12 cellular contexts compared by ENCODE assay signal in the genomic region with DNA sequence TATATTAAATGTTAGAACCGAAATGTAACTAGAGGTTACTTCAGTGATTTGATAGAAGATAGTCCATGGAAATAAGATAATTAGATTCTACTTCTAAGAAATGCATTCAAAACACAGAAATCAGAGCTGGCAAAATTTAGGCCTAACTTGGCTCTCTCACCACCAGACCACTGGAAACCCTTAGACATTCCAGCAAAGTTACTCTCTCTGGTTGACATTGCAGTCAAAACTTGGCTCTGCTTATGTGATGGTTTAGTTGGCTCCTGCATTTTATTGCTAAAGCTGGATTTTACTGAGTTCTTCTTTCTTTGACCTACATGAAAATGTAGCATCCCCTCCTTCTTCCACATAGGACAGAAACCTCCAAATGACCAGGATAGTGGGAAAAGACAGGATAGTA.
"Had no signal": no experiment of that assay in that cellular context is flagged by ENCODE, and none has a peak within 500 bp of the region (broad histone marks: within the 10 kb centered on the region; RNA-seq: fewer than 3 reads in every experiment).

No MANE protein-coding gene starts in this region.

- H3K4me3 ChIP-seq: heart left ventricle, mucosa of descending colon, smooth muscle cell had no signal

- H3K27ac ChIP-seq: heart left ventricle, neutrophil had no signal

- ATAC-seq: esophagus mucosa; heart left ventricle; mucosa of descending colon; naive thymus-derived CD8-positive, alpha-beta T cell; right cardiac atrium had no signal

- H3K36me3 ChIP-seq: heart left ventricle, neutrophil had no signal

- H3K27me3 ChIP-seq: heart left ventricle, neutrophil had no signal

- H3K9me3 ChIP-seq: heart left ventricle, mucosa of descending colon, neutrophil had no signal

- DNase-seq: effector memory CD4-positive, alpha-beta T cell; heart left ventricle; hippocampal formation; mesendoderm; mucosa of descending colon; naive thymus-derived CD8-positive, alpha-beta T cell; right cardiac atrium; stimulated activated CD4-positive, alpha-beta T cell treated with anti-CD3 and anti-CD28 coated beads, Interleukin-2, amount 100 ng/mL, for 48 hours; stimulated activated naive CD4-positive, alpha-beta T cell treated with Interleukin-2 at 50 U/mL for 16 hours had no signal
